12 cellular contexts compared by ENCODE assay signal in genomic region chr9:118473527-118473926, GRCh38.
"Had no signal": no experiment of that assay in that cellular context is flagged by ENCODE, and none has a peak within 500 bp of the region (broad histone marks: within the 10 kb centered on the region; RNA-seq: fewer than 3 reads in every experiment).

No MANE protein-coding gene starts in this region.

- DNase-seq: activated CD4-positive, alpha-beta T cell treated with anti-CD3 and anti-CD28 coated beads, Interleukin-2, amount 50 U/mL, for 4 hours; activated CD8-positive, alpha-beta memory T cell treated with anti-CD3 and anti-CD28 coated beads, Interleukin-2, amount 10 ng/mL, durations not matched to agents 7 days and 5 days; activated gamma-delta T cell; activated naive CD8-positive, alpha-beta T cell treated with anti-CD3 and anti-CD28 coated beads for 36 hours; activated T-cell treated with anti-CD3 and anti-CD28 coated beads, Interleukin-2, amount 50 U/mL, for 4 hours; dermis blood vessel endothelial cell; ovary; stimulated activated CD4-positive, alpha-beta T cell treated with anti-CD3 and anti-CD28 coated beads, Interleukin-4, amount 100 ng/mL, for 4 hours; stimulated activated naive CD8-positive, alpha-beta T cell treated with anti-CD3 and anti-CD28 coated beads, Interleukin-15, amount 100 ng/mL, for 72 hours; testis; upper lobe of right lung had no signal

- H3K36me3 ChIP-seq: ovary, upper lobe of right lung had no signal

- H3K27me3 ChIP-seq: ovary, testis, upper lobe of right lung had no signal

- ATAC-seq: activated CD4-positive, CD25-positive, alpha-beta regulatory T cell treated with anti-CD3 and anti-CD28 coated beads, Interleukin-2, amount 50 U/mL, for 24 hours; activated CD8-positive, alpha-beta memory T cell treated with anti-CD3 and anti-CD28 coated beads, Interleukin-2, amount 10 ng/mL, durations not matched to agents 7 days and 5 days; activated T-cell treated with anti-CD3 and anti-CD28 coated beads, Interleukin-2, amount 50 U/mL, for 4 hours; stimulated activated naive CD8-positive, alpha-beta T cell treated with anti-CD3 and anti-CD28 coated beads, Interleukin-15, amount 100 ng/mL, for 72 hours; upper lobe of right lung had no signal

- H3K4me3 ChIP-seq: ovary, testis, upper lobe of right lung had no signal

- H3K9me3 ChIP-seq: ovary, testis, upper lobe of right lung had no signal

- H3K27ac ChIP-seq: ovary, testis, upper lobe of right lung had no signal

- H3K4me1 ChIP-seq: testis, upper lobe of right lung had no signal
